Comparison of ENCODE assay signal across 17 cellular contexts in the genomic region with DNA sequence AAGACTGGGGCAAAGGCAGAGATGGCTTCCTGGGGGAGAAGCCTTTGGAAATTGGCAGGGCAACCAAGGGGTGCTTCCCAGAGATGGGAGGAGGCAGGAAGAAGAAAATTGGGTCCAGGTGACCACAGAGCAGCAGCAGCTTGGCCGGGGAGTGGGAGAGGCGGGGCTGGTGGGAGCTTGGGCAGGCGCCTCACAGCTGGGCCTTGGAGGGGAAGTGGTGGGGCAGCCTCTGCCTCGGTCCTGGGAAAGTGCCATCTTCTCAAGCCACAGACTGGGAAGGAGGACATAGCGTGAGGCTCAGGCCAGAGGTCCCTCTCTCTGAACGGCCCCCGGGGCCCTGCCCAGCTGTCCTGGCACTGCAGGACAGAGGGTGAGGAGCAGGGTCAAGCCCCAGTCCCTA. TPM values are rescaled to one million over a fixed set of nuclear protein-coding genes. Genes with fewer than 3 reads are reported as not detected.
A peak's percentile ranks its signal among the peaks of the same experiment; 100 is the strongest.
DNase-seq lines count a peak whose midpoint lies in the region; ATAC-seq and TF ChIP-seq lines count a peak whose summit lies in the region.
"Had no signal": no experiment of that assay in that cellular context is flagged by ENCODE, and none has a peak within 500 bp of the region (broad histone marks: within the 10 kb centered on the region; RNA-seq: fewer than 3 reads in every experiment).

No MANE protein-coding gene starts in this region.

- ATAC-seq in WTC11 (no peak), right cardiac atrium (peak; percentile 62 to 63), GM21619 (IDR thresholded peaks at IDR 0.05; ENCODE audit: unreplicated experiment) (no peak)
- no peak for ATAC-seq in stimulated activated memory B cell treated with anti-CD40 and anti-IgM and Interleukin-4, amounts not matched to agents 10 μg/mL and 1 μg/mL and 100 μg/mL, for 72 hours
- ATAC-seq: CD8-positive, alpha-beta T cell; foreskin keratinocyte; mucosa of descending colon had no signal

- CTCF ChIA-PET in WTC11 (lab: Charles Lee), result interaction anchor here (0.7 to 1.7 kb wide), 4 partner anchors 9 to 55 kb away, joined by 3 to 8 read pairs (median 4); no protein-coding TSS in a partner anchor

- intact Hi-C loops in right cardiac atrium (cut with DNase I), result no loop called here

- H3K27me3 ChIP-seq in H7 (ENCODE audit: control insufficient read depth, insufficient read depth, low read length) (no peaks in the 10 kb centered on the region), right cardiac atrium (ENCODE audit: control insufficient read depth, insufficient read depth) (no peaks in the 10 kb centered on the region)
- H3K27me3 ChIP-seq: ascending aorta, foreskin keratinocyte had no signal

- H3K27me3 Mint-ChIP-seq in WTC11 (ENCODE audit: low read depth), result no peaks in the 10 kb centered on the region
- no peaks in the 10 kb centered on the region for H3K27me3 Mint-ChIP-seq in stimulated activated memory B cell treated with anti-CD40 and anti-IgM and Interleukin-4, amounts not matched to agents 10 μg/mL and 1 μg/mL and 100 μg/mL, for 72 hours
- H3K27me3 Mint-ChIP-seq: activated T-cell treated with anti-CD3 and anti-CD28 coated beads, Interleukin-2, amount 50 U/mL, for 24 hours had no signal

- no peak overlapping the region for H3K27ac ChIP-seq in right cardiac atrium (ENCODE audit: low read length)
- H3K27ac ChIP-seq: foreskin keratinocyte, prostate gland had no signal

- H3K4me3 Mint-ChIP-seq in WTC11, result no peak overlapping the region
- no peak overlapping the region for H3K4me3 Mint-ChIP-seq in stimulated activated memory B cell treated with anti-CD40 and anti-IgM and Interleukin-4, amounts not matched to agents 10 μg/mL and 1 μg/mL and 100 μg/mL, for 72 hours
- H3K4me3 Mint-ChIP-seq: activated T-cell treated with anti-CD3 and anti-CD28 coated beads, Interleukin-2, amount 50 U/mL, for 24 hours; CD8-positive, alpha-beta T cell; immature natural killer cell had no signal

- H3K36me3 Mint-ChIP-seq in WTC11, result no peaks in the 10 kb centered on the region
- H3K36me3 Mint-ChIP-seq in stimulated activated memory B cell treated with anti-CD40 and anti-IgM and Interleukin-4, amounts not matched to agents 10 μg/mL and 1 μg/mL and 100 μg/mL, for 72 hours, result no peaks in the 10 kb centered on the region
- H3K36me3 Mint-ChIP-seq: CD8-positive, alpha-beta T cell; immature natural killer cell had no signal

- peak; percentile 59 for DNase-seq in H7
- no peak for DNase-seq in WTC11 (ENCODE audit: low spot score)
- DNase-seq in right cardiac atrium, result peak; percentile 62 to 84 (median 80)
- no peak for DNase-seq in NCI-H2171 (lab: John Stamatoyannopoulos, UW)
- DNase-seq in SIG-M5 treated with dmso at 0.1 percent for 504 hours (lab: John Stamatoyannopoulos, UW; ENCODE audit: unreplicated experiment), result no peak
- DNase-seq: activated CD4-positive, alpha-beta T cell treated with anti-CD3 and anti-CD28 coated beads for 1 hour; activated T-cell treated with anti-CD3 and anti-CD28 coated beads, Interleukin-2, amount 50 U/mL, for 24 hours; CD8-positive, alpha-beta T cell; EL; foreskin keratinocyte; immature natural killer cell; mucosa of descending colon; stimulated activated CD4-positive, alpha-beta T cell treated with anti-CD3 and anti-CD28 coated beads, Interleukin-2, amount 100 ng/mL, for 48 hours had no signal

- peaks cover 6% of the 10 kb centered on the region for H3K4me1 ChIP-seq in right cardiac atrium (ENCODE audit: control insufficient read depth, insufficient read depth, low read length)
- H3K4me1 ChIP-seq: prostate gland had no signal

- POLR2A ChIA-PET in WTC11 (lab: Charles Lee), result no interaction called here

- H3K9me3 ChIP-seq in right cardiac atrium (ENCODE audit: control insufficient read depth, low read length), result no peaks in the 10 kb centered on the region
- H3K9me3 ChIP-seq: ascending aorta, mucosa of descending colon, prostate gland had no signal

- 46% methylated on average over 7 of the region's 7 CpGs for WGBS in right cardiac atrium

- H3K4me3 ChIP-seq in H7 (ENCODE audit: insufficient read depth, low read depth, low read length), result no peak overlapping the region
- no peak overlapping the region for H3K4me3 ChIP-seq in right cardiac atrium (ENCODE audit: low read length)
- H3K4me3 ChIP-seq: ascending aorta, mucosa of descending colon, prostate gland had no signal

- H3K4me1 Mint-ChIP-seq in WTC11, result peaks cover 25% of the 10 kb centered on the region
- peaks cover 5% of the 10 kb centered on the region for H3K4me1 Mint-ChIP-seq in stimulated activated memory B cell treated with anti-CD40 and anti-IgM and Interleukin-4, amounts not matched to agents 10 μg/mL and 1 μg/mL and 100 μg/mL, for 72 hours
- H3K4me1 Mint-ChIP-seq: immature natural killer cell had no signal

- no peak for TF ChIP-seq CTCF in WTC11 (IDR thresholded peaks at IDR 0.05)

- H3K27ac Mint-ChIP-seq in WTC11, result peak overlapping the region; percentile 74
- H3K27ac Mint-ChIP-seq in stimulated activated memory B cell treated with anti-CD40 and anti-IgM and Interleukin-4, amounts not matched to agents 10 μg/mL and 1 μg/mL and 100 μg/mL, for 72 hours, result peak overlapping the region; percentile 45
- H3K27ac Mint-ChIP-seq: activated T-cell treated with anti-CD3 and anti-CD28 coated beads, Interleukin-2, amount 50 U/mL, for 24 hours; CD8-positive, alpha-beta T cell had no signal

- no peaks in the 10 kb centered on the region for H3K9me3 Mint-ChIP-seq in WTC11
- no peaks in the 10 kb centered on the region for H3K9me3 Mint-ChIP-seq in stimulated activated memory B cell treated with anti-CD40 and anti-IgM and Interleukin-4, amounts not matched to agents 10 μg/mL and 1 μg/mL and 100 μg/mL, for 72 hours
- H3K9me3 Mint-ChIP-seq: activated T-cell treated with anti-CD3 and anti-CD28 coated beads, Interleukin-2, amount 50 U/mL, for 24 hours; CD8-positive, alpha-beta T cell; immature natural killer cell had no signal

- H3K36me3 ChIP-seq in H7 (replicated peaks; ENCODE audit: control insufficient read depth, insufficient read depth, low read length), result no peaks in the 10 kb centered on the region
- H3K36me3 ChIP-seq: ascending aorta, prostate gland had no signal

TF ChIP-seq in WTC11, 78 proteins besides CTCF, POLR2A, EP300 and RAD21:
- TF ChIP-seq IRF2 (CRISPR knock-in tag; IDR thresholded peaks at IDR 0.05; ENCODE audit: borderline replicate concordance, low read depth) (no peak), NR3C1 (CRISPR knock-in tag; conservative IDR thresholded peaks at IDR 0.05; ENCODE audit: low read depth) (no peak), KAT7 (CRISPR knock-in tag; IDR thresholded peaks at IDR 0.05; ENCODE audit: borderline replicate concordance) (no peak), GRHL2 (CRISPR knock-in tag; IDR thresholded peaks at IDR 0.05; ENCODE audit: insufficient replicate concordance, severe bottlenecking) (no peak), HMGA2 (CRISPR knock-in tag; IDR thresholded peaks at IDR 0.05) (no peak), MXD4 (CRISPR knock-in tag; IDR thresholded peaks at IDR 0.05; ENCODE audit: borderline replicate concordance) (no peak)
- TF ChIP-seq, protein P1, sequence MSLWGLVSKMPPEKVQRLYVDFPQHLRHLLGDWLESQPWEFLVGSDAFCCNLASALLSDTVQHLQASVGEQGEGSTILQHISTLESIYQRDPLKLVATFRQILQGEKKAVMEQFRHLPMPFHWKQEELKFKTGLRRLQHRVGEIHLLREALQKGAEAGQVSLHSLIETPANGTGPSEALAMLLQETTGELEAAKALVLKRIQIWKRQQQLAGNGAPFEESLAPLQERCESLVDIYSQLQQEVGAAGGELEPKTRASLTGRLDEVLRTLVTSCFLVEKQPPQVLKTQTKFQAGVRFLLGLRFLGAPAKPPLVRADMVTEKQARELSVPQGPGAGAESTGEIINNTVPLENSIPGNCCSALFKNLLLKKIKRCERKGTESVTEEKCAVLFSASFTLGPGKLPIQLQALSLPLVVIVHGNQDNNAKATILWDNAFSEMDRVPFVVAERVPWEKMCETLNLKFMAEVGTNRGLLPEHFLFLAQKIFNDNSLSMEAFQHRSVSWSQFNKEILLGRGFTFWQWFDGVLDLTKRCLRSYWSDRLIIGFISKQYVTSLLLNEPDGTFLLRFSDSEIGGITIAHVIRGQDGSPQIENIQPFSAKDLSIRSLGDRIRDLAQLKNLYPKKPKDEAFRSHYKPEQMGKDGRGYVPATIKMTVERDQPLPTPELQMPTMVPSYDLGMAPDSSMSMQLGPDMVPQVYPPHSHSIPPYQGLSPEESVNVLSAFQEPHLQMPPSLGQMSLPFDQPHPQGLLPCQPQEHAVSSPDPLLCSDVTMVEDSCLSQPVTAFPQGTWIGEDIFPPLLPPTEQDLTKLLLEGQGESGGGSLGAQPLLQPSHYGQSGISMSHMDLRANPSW (CRISPR knock-in tag; conservative IDR thresholded peaks at IDR 0.05; ENCODE audit: low read depth), result no peak

RNA-seq across cellular contexts. Expression of a gene that starts 24.0 kb away (rescaled TPM):
- total RNA-seq in H7 (2014; rRNA removed; shearing (Covaris generic)), result 34.3 and 44.3 TPM in 2 replicates
- total RNA-seq in WTC11 (2021) (90.1 to 104 TPM (median 92.8 TPM) in 3 replicates), right cardiac atrium (10 to 100 TPM; 64.4 to 77.9 (median 71.5) TPM)
- polyA plus RNA-seq in right cardiac atrium, result 22.1 TPM

Comparison
In these comparisons a context has a peak if more than half of its experiments do, and no peak if none do; other contexts are left out.
1. DNase-seq: peak in H7 (single experiment) and right cardiac atrium (3 of 3); none in WTC11 (single experiment), NCI-H2171 (single experiment) and SIG-M5 treated with dmso at 0.1 percent for 504 hours (single experiment).
2. ATAC-seq: peak in right cardiac atrium (2 of 2); none in WTC11 (single experiment), stimulated activated memory B cell treated with anti-CD40 and anti-IgM and Interleukin-4, amounts not matched to agents 10 μg/mL and 1 μg/mL and 100 μg/mL, for 72 hours (single experiment) and GM21619 (single experiment).